Comparison of ENCODE assay signal across 18 cellular contexts in genomic region chr7:69880848-69881247, GRCh38.
DNase-seq lines count a peak whose midpoint lies in the region; ATAC-seq and TF ChIP-seq lines count a peak whose summit lies in the region.
"Had no signal": no experiment of that assay in that cellular context is flagged by ENCODE, and none has a peak within 500 bp of the region (broad histone marks: within the 10 kb centered on the region; RNA-seq: fewer than 3 reads in every experiment).

No MANE protein-coding gene starts in this region.

- intact Hi-C loops in left cardiac atrium (cut with DNase I): no loop called here

- TF ChIP-seq CTCF in retinal pigment epithelial cell (conservative IDR thresholded peaks at IDR 0.05; ENCODE audit: low read depth, low read length): no peak

- peak; percentile 85 for DNase-seq in NCI-H1092 treated with DMSO at 0.1 percent for 48 hours (lab: John Stamatoyannopoulos, UW)
- DNase-seq in NCI-H2081 (lab: John Stamatoyannopoulos, UW): peak; percentile 43 to 89
- peak; percentile 82 for DNase-seq in NCI-H748 (lab: John Stamatoyannopoulos, UW; ENCODE audit: unreplicated experiment)
- DNase-seq in retinal pigment epithelial cell (ENCODE audit: low read depth): peak; percentile 61
- no peak for DNase-seq in left cardiac atrium
- DNase-seq in HT-29 (ENCODE audit: low spot score): no peak
- DNase-seq in HCEC 1CT: no peak
- no peak for DNase-seq in activated naive CD4-positive, alpha-beta T cell treated with anti-CD3 and anti-CD28 coated beads, Interleukin-2, amount 50 U/mL, for 16 hours
- DNase-seq: activated CD4-positive, alpha-beta T cell treated with anti-CD3 and anti-CD28 coated beads, Interleukin-2, amount 10 ng/mL, durations not matched to agents 7 days and 5 days; activated naive CD4-positive, alpha-beta T cell; DMS53; GOT3; kidney glomerular epithelial cell; midbrain; MV-4-11; SHP77 treated with DMSO at 0.1 percent for 48 hours; T-helper 9 cell had no signal

- H3K4me3 ChIP-seq in retinal pigment epithelial cell (ENCODE audit: low read length): no peak overlapping the region
- H3K4me3 ChIP-seq: BLaER1 had no signal

- no peak for ATAC-seq in left cardiac atrium

Comparison
In these comparisons a context has a peak if more than half of its experiments do, and no peak if none do; other contexts are left out.
1. DNase-seq: peak in NCI-H1092 treated with DMSO at 0.1 percent for 48 hours (single experiment), NCI-H2081 (2 of 2), NCI-H748 (single experiment) and retinal pigment epithelial cell (single experiment); none in left cardiac atrium (single experiment), HT-29 (single experiment), HCEC 1CT (single experiment) and activated naive CD4-positive, alpha-beta T cell treated with anti-CD3 and anti-CD28 coated beads, Interleukin-2, amount 50 U/mL, for 16 hours (single experiment).